In genomic region chr7:98223898-98224700, GRCh38 we compare ENCODE assay signal across 11 cellular contexts. TPM values are rescaled to one million over a fixed set of nuclear protein-coding genes. Genes with fewer than 3 reads are reported as not detected.
"Had no signal": no experiment of that assay in that cellular context is flagged by ENCODE, and none has a peak within 500 bp of the region (broad histone marks: within the 10 kb centered on the region; RNA-seq: fewer than 3 reads in every experiment).

No MANE protein-coding gene starts in this region.

- DNase-seq: activated CD4-positive, alpha-beta T cell treated with anti-CD3 and anti-CD28 coated beads for 1 hour; activated CD4-positive, alpha-beta T cell treated with anti-CD3 and anti-CD28 coated beads, Interleukin-2, amount 50 U/mL, for 48 hours; activated gamma-delta T cell treated with Interleukin-2 at 50 U/mL for 16 hours; activated T-cell treated with anti-CD3 and anti-CD28 coated beads, Interleukin-2, amount 50 U/mL, for 72 hours; colonic mucosa; gastrocnemius medialis; occipital lobe; stimulated activated CD4-positive, alpha-beta T cell treated with anti-CD3 and anti-CD28 coated beads, Interleukin-4, amount 100 ng/mL, for 4 hours; T-helper 9 cell had no signal

- H3K27ac ChIP-seq: cardiac muscle cell, colonic mucosa, gastrocnemius medialis had no signal

- ATAC-seq: gastrocnemius medialis had no signal

- H3K4me1 ChIP-seq: colonic mucosa had no signal

- H3K4me3 ChIP-seq: cardiac muscle cell, colonic mucosa, gastrocnemius medialis had no signal

- H3K36me3 ChIP-seq: cardiac muscle cell had no signal

- H3K27me3 ChIP-seq: cardiac muscle cell, colonic mucosa, gastrocnemius medialis had no signal

- H3K9me3 ChIP-seq: colonic mucosa, gastrocnemius medialis had no signal

RNA-seq across cellular contexts. Expression of gene BHLHA15, which starts 12.9 kb away (rescaled TPM):
- total RNA-seq: skeletal muscle tissue had no signal
- polyA plus RNA-seq: cardiac muscle cell had no signal
